ENCODE assay signal across 22 cellular contexts in the genomic region with DNA sequence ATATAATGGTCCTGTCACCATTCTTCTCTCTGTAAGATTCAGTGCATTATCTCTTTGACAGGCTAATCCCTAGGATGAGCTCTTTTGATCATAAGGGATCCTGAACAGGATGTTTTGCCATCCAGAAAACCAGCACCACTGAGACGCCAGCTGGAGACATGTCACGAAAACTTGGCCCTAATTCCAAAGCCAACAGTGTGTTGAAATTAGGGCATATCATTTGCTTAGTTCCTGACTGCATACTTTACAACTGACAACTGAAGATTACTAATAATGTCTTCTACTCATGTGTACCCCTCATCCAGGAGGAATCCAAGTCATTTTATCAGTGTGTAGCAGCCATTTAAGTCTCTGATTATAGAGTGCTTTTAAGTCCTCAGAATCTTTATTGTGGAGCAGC.
DNase-seq lines count a peak whose midpoint lies in the region; ATAC-seq, FAIRE-seq and TF ChIP-seq lines count a peak whose summit lies in the region.
"Had no signal": no experiment of that assay in that cellular context is flagged by ENCODE, and none has a peak within 500 bp of the region (broad histone marks: within the 10 kb centered on the region; RNA-seq: fewer than 3 reads in every experiment).

No MANE protein-coding gene starts in this region.

- intact Hi-C loops in right lobe of liver (cut with DNase I), result no loop called here
- intact Hi-C loops in HepG2 (cut with micrococcal nuclease; ENCODE audit: unreplicated experiment), result no loop called here
- intact Hi-C loops in tibial artery (cut with DNase I; ENCODE audit: low total_unique reads), result no loop called here
- intact Hi-C loops in lower leg skin (cut with DNase I; ENCODE audit: low total_unique reads), result no loop called here

- H3K4me2 ChIP-seq in HepG2 (ENCODE audit: low read depth, low read length), result no peak overlapping the region
- H3K4me2 ChIP-seq: hepatocyte had no signal

- H3K27me3 ChIP-seq in right lobe of liver, result no peaks in the 10 kb centered on the region
- peaks cover 0 to 1% of the 10 kb centered on the region in 2 experiments; a peak in 1 of 5 replicates for H3K27me3 ChIP-seq in HepG2 (ENCODE audit: control insufficient read depth in 1 of 2, insufficient read depth in 2 of 2, low read length in 2 of 2)
- H3K27me3 ChIP-seq in RWPE2 (ENCODE audit: insufficient read depth, poor library complexity, severe bottlenecking), result no peaks in the 10 kb centered on the region
- H3K27me3 ChIP-seq in tibial artery, result no peaks in the 10 kb centered on the region
- H3K27me3 ChIP-seq: hepatocyte, SJSA1 had no signal

- peaks cover 0 to 17% (median 0%) of the 10 kb centered on the region in 4 donors for H3K4me1 ChIP-seq in right lobe of liver
- H3K4me1 ChIP-seq in HepG2 (ENCODE audit: insufficient read depth, low read length), result no peaks in the 10 kb centered on the region
- peaks cover 29% of the 10 kb centered on the region for H3K4me1 ChIP-seq in RWPE2 (ENCODE audit: insufficient read depth, poor library complexity, severe bottlenecking)
- peaks cover 0 to 59% (median 47%) of the 10 kb centered on the region in 4 donors for H3K4me1 ChIP-seq in tibial artery
- H3K4me1 ChIP-seq: parathyroid adenoma had no signal

- H3K79me2 ChIP-seq in HepG2 (ENCODE audit: insufficient read depth, low read length), result no peaks in the 10 kb centered on the region
- H3K79me2 ChIP-seq: hepatocyte, parathyroid adenoma had no signal

- BruUV-seq in HepG2 (replicated peaks; lab: Mats Ljungman, UMichigan), result no TSS peak

- in situ Hi-C loops in HepG2 (cut with HindIII; ENCODE audit: extremely low pct_ligation_motif_present, low pct_unique_long_range_greater_than_20kb), result no loop called here

- peak; percentile 38 to 74 (median 60) for ATAC-seq in right lobe of liver
- ATAC-seq in HepG2, result no peak
- peak; percentile 76 for ATAC-seq in RWPE2 (ENCODE audit: low read depth)
- ATAC-seq: left cardiac atrium had no signal

- 17% methylated on average over 2 of the region's 2 CpGs for WGBS in right lobe of liver (ENCODE audit: insufficient coverage, low coverage, low lambda C conversion rate, missing lambda C conversion rate)
- WGBS in HepG2 (ENCODE audit: low lambda C conversion rate), result 5% methylated on average over 2 of the region's 2 CpGs
- WGBS in lower leg skin, 2 donors, result 51 to 54% methylated on average over 2 of the region's 2 CpGs

- no peaks in the 10 kb centered on the region for H3K9me3 ChIP-seq in right lobe of liver
- H3K9me3 ChIP-seq in HepG2 (ENCODE audit: low read length), result no peaks in the 10 kb centered on the region
- no peaks in the 10 kb centered on the region for H3K9me3 ChIP-seq in RWPE2 (ENCODE audit: severe bottlenecking)
- no peaks in the 10 kb centered on the region for H3K9me3 ChIP-seq in tibial artery
- H3K9me3 ChIP-seq: SJSA1 had no signal

- H3K9ac ChIP-seq in HepG2 (ENCODE audit: insufficient read depth, low read depth, low read length), result no peak overlapping the region
- H3K9ac ChIP-seq: parathyroid adenoma had no signal

- no peak overlapping the region for H2AFZ ChIP-seq in HepG2 (ENCODE audit: low read length)
- H2AFZ ChIP-seq: hepatocyte, parathyroid adenoma had no signal

- DNase-seq in right lobe of liver (peak in 1 of 3 donors; percentile 62), HepG2 (ENCODE audit: low spot score) (no peak), RWPE2 (ENCODE audit: low spot score) (no peak), fibroblast of pulmonary artery (ENCODE audit: low read depth) (peak; percentile 63), tibial artery (no peak), SHP77 treated with DMSO at 0.1 percent for 48 hours (lab: John Stamatoyannopoulos, UW) (no peak), lower leg skin (ENCODE audit: low spot score in 2 of 2) (no peak)
- DNase-seq in activated CD4-positive, alpha-beta T cell treated with anti-CD3 and anti-CD28 coated beads, Interleukin-2, amount 50 U/mL, for 4 hours, result no peak
- DNase-seq: activated CD4-positive, alpha-beta T cell treated with anti-CD3 and anti-CD28 coated beads, Interleukin-2, amount 10 ng/mL, durations not matched to agents 7 days and 5 days; activated naive CD8-positive, alpha-beta T cell treated with anti-CD3 and anti-CD28 coated beads, Interleukin-2, amount 10 ng/mL, durations not matched to agents 7 days and 5 days; activated T-cell treated with anti-CD3 and anti-CD28 coated beads, Interleukin-2, amount 50 U/mL, for 24 hours; CD8-positive, alpha-beta memory T cell; cerebellar nuclear complex; Karpas-422; left cardiac atrium; NCI-H345; T-helper 9 cell had no signal

- no peak for FAIRE-seq in HepG2 (lab: Jason Lieb, UNC)
- FAIRE-seq: A204.1, endothelial cell of umbilical vein had no signal

- POLR2A ChIA-PET in HepG2 (lab: Yijun Ruan, JAX), result no interaction called here

- TF ChIP-seq POLR2A in right lobe of liver (IDR thresholded peaks at IDR 0.05) (no peak), HepG2 (IDR thresholded peaks at IDR 0.05; ENCODE audit: insufficient read depth in 1 of 2, low read depth in 2 of 2, low read length in 2 of 2) (no peak), lower leg skin (IDR thresholded peaks at IDR 0.05) (no peak)

- TF ChIP-seq CTCF in right lobe of liver (IDR thresholded peaks at IDR 0.05) (no peak), HepG2 (CRISPR knock-in tag; IDR thresholded peaks at IDR 0.05) (no peak), RWPE2 (IDR thresholded peaks at IDR 0.05; ENCODE audit: poor library complexity, severe bottlenecking) (no peak), fibroblast of pulmonary artery (IDR thresholded peaks at IDR 0.05; ENCODE audit: low read length, missing control alignments) (no peak), tibial artery (IDR thresholded peaks at IDR 0.05) (no peak), lower leg skin (IDR thresholded peaks at IDR 0.05) (no peak)

- CTCF ChIA-PET in HepG2 (lab: Yijun Ruan, JAX; ENCODE audit: low intra/inter-chr PET ratio, low total read pairs), result no interaction called here

- H3K36me3 ChIP-seq in right lobe of liver, result no peaks in the 10 kb centered on the region
- no peaks in the 10 kb centered on the region for H3K36me3 ChIP-seq in HepG2 (replicated peaks in 1 of 2; ENCODE audit: control insufficient read depth in 1 of 2, insufficient read depth in 2 of 2, low read length in 2 of 2)
- no peaks in the 10 kb centered on the region; the same call in 1 of the 2 replicates for H3K36me3 ChIP-seq in RWPE2 (ENCODE audit: low read depth)
- no peaks in the 10 kb centered on the region for H3K36me3 ChIP-seq in tibial artery
- H3K36me3 ChIP-seq: SJSA1 had no signal

- H3K27ac ChIP-seq in right lobe of liver (no peak overlapping the region), HepG2 (ENCODE audit: extremely low read length, insufficient read depth, low read length) (no peak overlapping the region), RWPE2 (ENCODE audit: poor library complexity, severe bottlenecking) (peak overlapping the region; percentile 60), tibial artery (peak overlapping the region; percentile 33 to 44)
- H3K27ac ChIP-seq: hepatocyte, parathyroid adenoma, SJSA1 had no signal

- no peaks in the 10 kb centered on the region for H4K20me1 ChIP-seq in HepG2 (ENCODE audit: insufficient read depth, low read length)

- TF ChIP-seq EP300 in HepG2 (IDR thresholded peaks at IDR 0.05; ENCODE audit: low read depth in 2 of 2, low read length in 2 of 2) (no peak), HepG2 (CRISPR knock-in tag; IDR thresholded peaks at IDR 0.05; ENCODE audit: borderline replicate concordance) (no peak)

- H3K4me3 ChIP-seq in right lobe of liver (no peak overlapping the region), HepG2 (replicated peaks in 1 of 3; ENCODE audit: insufficient read depth in 1 of 3, low read depth in 2 of 3, low read length in 3 of 3) (no peak overlapping the region), RWPE2 (ENCODE audit: severe bottlenecking) (no peak overlapping the region), fibroblast of pulmonary artery (replicated peaks; ENCODE audit: low read depth, low read length) (no peak overlapping the region), tibial artery (no peak overlapping the region), lower leg skin (ENCODE audit: low read depth, poor library complexity, severe bottlenecking) (no peak overlapping the region)
- H3K4me3 ChIP-seq: hepatocyte, SJSA1 had no signal

- no peak for TF ChIP-seq RAD21 in HepG2 (CRISPR knock-in tag; IDR thresholded peaks at IDR 0.05)

TF ChIP-seq in HepG2, 621 proteins besides CTCF, POLR2A, EP300 and RAD21:
- no peak for TF ChIP-seq ZNF672 (CRISPR knock-in tag; IDR thresholded peaks at IDR 0.05)
- no peak for TF ChIP-seq RELA (CRISPR knock-in tag; IDR thresholded peaks at IDR 0.05)
- no peak for TF ChIP-seq ZNF230 (CRISPR knock-in tag; IDR thresholded peaks at IDR 0.05)
- TF ChIP-seq XBP1 (CRISPR knock-in tag; IDR thresholded peaks at IDR 0.05), result no peak
- no peak for TF ChIP-seq KLF16 (CRISPR knock-in tag; IDR thresholded peaks at IDR 0.05)
- TF ChIP-seq ZNF567 (CRISPR knock-in tag; IDR thresholded peaks at IDR 0.05; ENCODE audit: borderline replicate concordance), result no peak
- TF ChIP-seq ZNF792 (CRISPR knock-in tag; IDR thresholded peaks at IDR 0.05), result no peak
- no peak for TF ChIP-seq RXRB (CRISPR knock-in tag; IDR thresholded peaks at IDR 0.05; ENCODE audit: borderline replicate concordance)
- no peak for TF ChIP-seq ETV6 (CRISPR knock-in tag; conservative IDR thresholded peaks at IDR 0.05)
- no peak for TF ChIP-seq FOXC1 (CRISPR knock-in tag; IDR thresholded peaks at IDR 0.05; ENCODE audit: borderline replicate concordance)

Comparison
In these comparisons a context has a peak if more than half of its experiments do, and no peak if none do; other contexts are left out.
1. H3K27ac ChIP-seq: peak in RWPE2 (single experiment) and tibial artery (2 of 2); none in right lobe of liver (0 of 3) and HepG2 (single experiment).